In genomic region chr3:133928903-133929607, GRCh38 we compare ENCODE assay signal across 21 cellular contexts. TPM values are rescaled to one million over a fixed set of nuclear protein-coding genes. Genes with fewer than 3 reads are reported as not detected.
DNase-seq lines count a peak whose midpoint lies in the region; ATAC-seq and TF ChIP-seq lines count a peak whose summit lies in the region.
"Had no signal": no experiment of that assay in that cellular context is flagged by ENCODE, and none has a peak within 500 bp of the region (broad histone marks: within the 10 kb centered on the region; RNA-seq: fewer than 3 reads in every experiment).

No MANE protein-coding gene starts in this region.

- no peaks in the 10 kb centered on the region for H3K27me3 ChIP-seq in CD4-positive, alpha-beta memory T cell (ENCODE audit: insufficient read depth, low read length)
- H3K27me3 ChIP-seq in endodermal cell (ENCODE audit: control insufficient read depth, insufficient read depth, low read length, poor library complexity, severe bottlenecking), result peaks cover 16% of the 10 kb centered on the region
- H3K27me3 ChIP-seq: SJSA1, testis had no signal

- peaks cover 5 to 15% (median 9%) of the 10 kb centered on the region in 4 donors for H3K4me1 Mint-ChIP-seq in CD4-positive, alpha-beta memory T cell
- H3K4me1 Mint-ChIP-seq in endodermal cell, result peaks cover 12% of the 10 kb centered on the region
- peaks cover 17% of the 10 kb centered on the region for H3K4me1 Mint-ChIP-seq in nephron progenitor cell

- DNase-seq in CD4-positive, alpha-beta memory T cell, result no peak
- DNase-seq in GM13976 (ENCODE audit: low spot score) (peak; percentile 12), endodermal cell (peak; percentile 31), nephron progenitor cell (no peak), anterior cingulate cortex (lab: John Stamatoyannopoulos, UW) (no peak)
- DNase-seq: activated CD4-positive, alpha-beta T cell treated with anti-CD3 and anti-CD28 coated beads, Interleukin-2, amount 50 U/mL, for 4 hours; activated gamma-delta T cell; activated T-cell treated with anti-CD3 and anti-CD28 coated beads for 4 hours; DND-41; GM23248; left cardiac atrium; mesendoderm; NCI-H1436 treated with DMSO at 0.1 percent for 48 hours; NCI-H524 treated with DMSO at 0.1 percent for 48 hours; small intestine; stimulated activated CD4-positive, alpha-beta T cell treated with anti-CD3 and anti-CD28 coated beads, Interleukin-2, amount 100 ng/mL, for 48 hours; stimulated activated naive B cell treated with anti-CD40 and anti-IgM and Interleukin-4, amounts not matched to agents 10 μg/mL and 1 μg/mL and 100 μg/mL, for 72 hours; testis had no signal

- H3K27ac ChIP-seq in CD4-positive, alpha-beta memory T cell (ENCODE audit: low read depth, low read length), result no peak overlapping the region
- no peak overlapping the region for H3K27ac ChIP-seq in endodermal cell (ENCODE audit: low read depth, low read length)
- H3K27ac ChIP-seq: GM23248, SJSA1, testis had no signal

- in situ Hi-C loops in GM13976 (cut with MboI; ENCODE audit: low sequenced_read_pairs, unreplicated experiment), result loop anchor here (10.0 kb wide), 1 partner anchor 104 kb away; no protein-coding TSS in a partner anchor

- POLR2A ChIA-PET in CD4-positive, alpha-beta memory T cell (lab: Charles Lee; ENCODE audit: partially characterized antibody), result no interaction called here

- H3K36me3 ChIP-seq in CD4-positive, alpha-beta memory T cell (ENCODE audit: insufficient read depth, low read length), result no peaks in the 10 kb centered on the region
- H3K36me3 ChIP-seq in endodermal cell (ENCODE audit: control insufficient read depth, insufficient read depth, low read length), result peaks cover 11% of the 10 kb centered on the region
- H3K36me3 ChIP-seq: SJSA1 had no signal

- peak overlapping the region in 5 of 8 donors; percentile 21 to 70 (median 52) for H3K4me3 Mint-ChIP-seq in CD4-positive, alpha-beta memory T cell
- H3K4me3 Mint-ChIP-seq in endodermal cell (no peak overlapping the region), nephron progenitor cell (peak overlapping the region; percentile 54)
- H3K4me3 Mint-ChIP-seq: stimulated activated naive B cell treated with anti-CD40 and anti-IgM and Interleukin-4, amounts not matched to agents 10 μg/mL and 1 μg/mL and 100 μg/mL, for 72 hours had no signal

- H3K4me1 ChIP-seq in CD4-positive, alpha-beta memory T cell (ENCODE audit: insufficient read depth, low read length), result peaks cover 12% of the 10 kb centered on the region
- H3K4me1 ChIP-seq in endodermal cell (ENCODE audit: control insufficient read depth, insufficient read depth, low read length), result no peaks in the 10 kb centered on the region

- H3K9me3 ChIP-seq in CD4-positive, alpha-beta memory T cell (ENCODE audit: control insufficient read depth in 1 of 2, low read length in 2 of 2), result no peaks in the 10 kb centered on the region
- H3K9me3 ChIP-seq in endodermal cell (ENCODE audit: control insufficient read depth, low read length), result no peaks in the 10 kb centered on the region
- H3K9me3 ChIP-seq: SJSA1, testis had no signal

- H3K27me3 Mint-ChIP-seq in CD4-positive, alpha-beta memory T cell, result peaks cover 8% of the 10 kb centered on the region in 2 donors
- H3K27me3 Mint-ChIP-seq in endodermal cell (ENCODE audit: insufficient read depth), result peaks cover 31% of the 10 kb centered on the region
- H3K27me3 Mint-ChIP-seq in nephron progenitor cell (ENCODE audit: low read depth, poor library complexity), result peaks cover 26% of the 10 kb centered on the region

- no peak overlapping the region for H3K9ac ChIP-seq in endodermal cell (ENCODE audit: extremely low read depth, low read length, poor library complexity, severe bottlenecking)
- H3K9ac ChIP-seq: GM23248 had no signal

- H3K9me3 Mint-ChIP-seq in CD4-positive, alpha-beta memory T cell, result no peaks in the 10 kb centered on the region
- H3K9me3 Mint-ChIP-seq in endodermal cell (no peaks in the 10 kb centered on the region), nephron progenitor cell (no peaks in the 10 kb centered on the region)
- H3K9me3 Mint-ChIP-seq: stimulated activated naive B cell treated with anti-CD40 and anti-IgM and Interleukin-4, amounts not matched to agents 10 μg/mL and 1 μg/mL and 100 μg/mL, for 72 hours had no signal

- ATAC-seq in GM18502 (IDR thresholded peaks at IDR 0.05; ENCODE audit: poor library complexity, unreplicated experiment) (no peak), HG03039 (IDR thresholded peaks at IDR 0.05; ENCODE audit: unreplicated experiment) (no peak)
- ATAC-seq: stimulated activated naive B cell treated with anti-CD40 and anti-IgM and Interleukin-4, amounts not matched to agents 10 μg/mL and 1 μg/mL and 100 μg/mL, for 72 hours had no signal

- CTCF ChIA-PET in CD4-positive, alpha-beta memory T cell (lab: Charles Lee; ENCODE audit: partially characterized antibody), result interaction anchor here (1.5 kb wide), 1 partner anchor 1203 kb away, joined by 3 read pairs; no protein-coding TSS in a partner anchor

- whole genome bisulfite sequencing in endodermal cell (ENCODE audit: insufficient coverage in 1 of 2, insufficient read length in 1 of 2), 2 experiments, result 94 to 95% methylated on average over 12 to 14 of the region's 14 CpGs

- H3K36me3 Mint-ChIP-seq in CD4-positive, alpha-beta memory T cell, result no peaks in the 10 kb centered on the region
- peaks cover 12% of the 10 kb centered on the region for H3K36me3 Mint-ChIP-seq in endodermal cell (ENCODE audit: low read depth)
- H3K36me3 Mint-ChIP-seq in nephron progenitor cell (ENCODE audit: low read depth), result peaks cover 5% of the 10 kb centered on the region
- H3K36me3 Mint-ChIP-seq: stimulated activated naive B cell treated with anti-CD40 and anti-IgM and Interleukin-4, amounts not matched to agents 10 μg/mL and 1 μg/mL and 100 μg/mL, for 72 hours had no signal

- no peak overlapping the region for H3K4me3 ChIP-seq in CD4-positive, alpha-beta memory T cell (ENCODE audit: low read length in 2 of 2)
- no peak overlapping the region for H3K4me3 ChIP-seq in endodermal cell (ENCODE audit: low read length)
- H3K4me3 ChIP-seq: GM23248, SJSA1, testis had no signal

- intact Hi-C loops in CD4-positive, alpha-beta memory T cell (cut with micrococcal nuclease), result no loop called here

- TF ChIP-seq CTCF in GM13976 (IDR thresholded peaks at IDR 0.05; ENCODE audit: borderline replicate concordance, control extremely low read depth, extremely low read depth, insufficient read depth, missing control alignments), result no peak
- TF ChIP-seq CTCF in endodermal cell (conservative IDR thresholded peaks at IDR 0.05), result no peak
- TF ChIP-seq CTCF in nephron progenitor cell (IDR thresholded peaks at IDR 0.05), result no peak

- peak overlapping the region in 2 of 7 donors; percentile 17 to 61 for H3K27ac Mint-ChIP-seq in CD4-positive, alpha-beta memory T cell
- H3K27ac Mint-ChIP-seq in endodermal cell, result no peak overlapping the region
- H3K27ac Mint-ChIP-seq in nephron progenitor cell, result no peak overlapping the region
- H3K27ac Mint-ChIP-seq: stimulated activated naive B cell treated with anti-CD40 and anti-IgM and Interleukin-4, amounts not matched to agents 10 μg/mL and 1 μg/mL and 100 μg/mL, for 72 hours had no signal

RNA-seq across cellular contexts. Expression of gene RAB6B, which starts 33.4 kb away (rescaled TPM):
- total RNA-seq in CD4-positive, alpha-beta memory T cell, result 1 to 10 TPM in 1 of 2 experiments, under 1 TPM in 1; 0.55 to 1.8 TPM
- polyA plus RNA-seq in CD4-positive, alpha-beta memory T cell, result under 1 TPM; 0.34 to 0.37 TPM
- 1 to 10 TPM; 2.2 to 3.0 TPM for total RNA-seq in endodermal cell
- polyA plus RNA-seq in endodermal cell (2013, experiment 1 of 2), result 20.7 TPM
- 16.9 TPM for polyA plus RNA-seq in endodermal cell (2013, experiment 2 of 2)

Comparison
In these comparisons a context has a peak if more than half of its experiments do, and no peak if none do; other contexts are left out.
1. DNase-seq: peak in GM13976 (single experiment) and endodermal cell (single experiment); none in CD4-positive, alpha-beta memory T cell (0 of 5), nephron progenitor cell (single experiment) and anterior cingulate cortex (0 of 58).